In genomic region chr16:60640038-60640437, GRCh38 we compare ENCODE assay signal across 18 cellular contexts.
A peak's percentile ranks its signal among the peaks of the same experiment; 100 is the strongest.
DNase-seq lines count a peak whose midpoint lies in the region; ATAC-seq, FAIRE-seq and TF ChIP-seq lines count a peak whose summit lies in the region.
"Had no signal": no experiment of that assay in that cellular context is flagged by ENCODE, and none has a peak within 500 bp of the region (broad histone marks: within the 10 kb centered on the region; RNA-seq: fewer than 3 reads in every experiment).

No MANE protein-coding gene starts in this region.

- H3K9me3 ChIP-seq in neural cell (ENCODE audit: low read length) = no peaks in the 10 kb centered on the region
- H3K9me3 ChIP-seq: BLaER1 had no signal

- no peak overlapping the region for H3K4me3 ChIP-seq in neural cell (ENCODE audit: low read length)
- H3K4me3 ChIP-seq: BLaER1, GM23338 had no signal

- no peak overlapping the region for H3K27ac Mint-ChIP-seq in activated CD4-positive, alpha-beta T cell treated with anti-CD3 and anti-CD28 coated beads, Interleukin-2, amount 10 ng/mL, durations not matched to agents 7 days and 5 days
- H3K27ac Mint-ChIP-seq: B cell; CD4-positive, CD25-positive, alpha-beta regulatory T cell; CD8-positive, alpha-beta T cell; H9 had no signal

- TF ChIP-seq RAD21 in neural cell (conservative IDR thresholded peaks at IDR 0.05) = no peak

- FAIRE-seq in D721Med (lab: Jason Lieb, UNC) = no peak
- FAIRE-seq: GM12892 had no signal

- no peaks in the 10 kb centered on the region for H3K79me2 ChIP-seq in neural cell (replicated peaks; ENCODE audit: insufficient read depth, low read length)

- POLR2A ChIA-PET in activated CD4-positive, alpha-beta T cell treated with anti-CD3 and anti-CD28 coated beads, Interleukin-2, amount 10 ng/mL, durations not matched to agents 7 days and 5 days (lab: Charles Lee) = no interaction called here

- no peaks in the 10 kb centered on the region for H4K20me1 ChIP-seq in neural cell (ENCODE audit: insufficient read depth)
- H4K20me1 ChIP-seq: BLaER1 had no signal

- H3K36me3 ChIP-seq in neural cell (ENCODE audit: insufficient read depth, low read length) = no peaks in the 10 kb centered on the region
- H3K36me3 ChIP-seq: BLaER1 had no signal

- no peak overlapping the region for H3K4me2 ChIP-seq in neural cell (ENCODE audit: low read length)
- H3K4me2 ChIP-seq: BLaER1, GM23338 had no signal

- TF ChIP-seq EP300 in neural cell (conservative IDR thresholded peaks at IDR 0.05; ENCODE audit: poor library complexity, severe bottlenecking) = no peak

- peaks cover 24% of the 10 kb centered on the region for H3K27me3 ChIP-seq in neural cell (ENCODE audit: insufficient read depth, low read depth, low read length)
- H3K27me3 ChIP-seq: BLaER1 had no signal

- no peaks in the 10 kb centered on the region for H3K4me1 Mint-ChIP-seq in activated CD4-positive, alpha-beta T cell treated with anti-CD3 and anti-CD28 coated beads, Interleukin-2, amount 10 ng/mL, durations not matched to agents 7 days and 5 days
- H3K4me1 Mint-ChIP-seq: B cell had no signal

- no peak overlapping the region for H3K9ac ChIP-seq in neural cell (ENCODE audit: low read length)
- H3K9ac ChIP-seq: BLaER1 had no signal

- no peaks in the 10 kb centered on the region for H3K36me3 Mint-ChIP-seq in activated CD4-positive, alpha-beta T cell treated with anti-CD3 and anti-CD28 coated beads, Interleukin-2, amount 10 ng/mL, durations not matched to agents 7 days and 5 days (ENCODE audit: low read depth)
- H3K36me3 Mint-ChIP-seq: CD4-positive, CD25-positive, alpha-beta regulatory T cell; CD8-positive, alpha-beta T cell had no signal

- H3K4me3 Mint-ChIP-seq in activated CD4-positive, alpha-beta T cell treated with anti-CD3 and anti-CD28 coated beads, Interleukin-2, amount 10 ng/mL, durations not matched to agents 7 days and 5 days = no peak overlapping the region
- H3K4me3 Mint-ChIP-seq: B cell; CD8-positive, alpha-beta T cell; GM23338; H9 had no signal

- peak; percentile 11 for DNase-seq in D721Med (ENCODE audit: insufficient read length, low spot score)
- peak; percentile 53 for DNase-seq in NCI-H82 treated with DMSO at 0.1 percent for 48 hours (lab: John Stamatoyannopoulos, UW; ENCODE audit: unreplicated experiment)
- DNase-seq in activated CD4-positive, alpha-beta T cell treated with anti-CD3 and anti-CD28 coated beads, Interleukin-2, amount 10 ng/mL, durations not matched to agents 7 days and 5 days = no peak
- DNase-seq: Caco-2; CD4-positive, CD25-positive, alpha-beta regulatory T cell; CD8-positive, alpha-beta T cell; DMS53; DMS79 treated with DMSO at 0.1 percent for 48 hours; H9 had no signal

- CTCF ChIA-PET in activated CD4-positive, alpha-beta T cell treated with anti-CD3 and anti-CD28 coated beads, Interleukin-2, amount 10 ng/mL, durations not matched to agents 7 days and 5 days (lab: Charles Lee) = no interaction called here

- no peaks in the 10 kb centered on the region for H3F3A ChIP-seq in neural cell (ENCODE audit: insufficient read depth, low read length, poor library complexity, severe bottlenecking)

- H3K9me3 Mint-ChIP-seq in activated CD4-positive, alpha-beta T cell treated with anti-CD3 and anti-CD28 coated beads, Interleukin-2, amount 10 ng/mL, durations not matched to agents 7 days and 5 days = peaks cover 12% of the 10 kb centered on the region
- H3K9me3 Mint-ChIP-seq: GM23338, H9 had no signal

- TF ChIP-seq CTCF in D721Med (IDR thresholded peaks at IDR 0.05; ENCODE audit: insufficient read depth, missing control alignments) (no peak), neural cell (IDR thresholded peaks at IDR 0.05; ENCODE audit: poor library complexity, severe bottlenecking) (no peak)

- no peak for ATAC-seq in HG03432 (IDR thresholded peaks at IDR 0.05; ENCODE audit: unreplicated experiment)
- no peak for ATAC-seq in activated CD4-positive, CD25-positive, alpha-beta regulatory T cell treated with anti-CD3 and anti-CD28 coated beads, Interleukin-2, amount 50 U/mL, for 24 hours
- ATAC-seq: CD8-positive, alpha-beta T cell; GM23338; HCT116 had no signal

- H2AFZ ChIP-seq in neural cell (ENCODE audit: low read depth, low read length) = no peak overlapping the region
- H2AFZ ChIP-seq: GM23338 had no signal

- H3K27me3 Mint-ChIP-seq in activated CD4-positive, alpha-beta T cell treated with anti-CD3 and anti-CD28 coated beads, Interleukin-2, amount 10 ng/mL, durations not matched to agents 7 days and 5 days = no peaks in the 10 kb centered on the region
- H3K27me3 Mint-ChIP-seq: B cell; CD4-positive, CD25-positive, alpha-beta regulatory T cell had no signal

- H3K9me2 ChIP-seq in neural cell (ENCODE audit: insufficient read depth, low read length) = no peaks in the 10 kb centered on the region

- no peak overlapping the region for H3K27ac ChIP-seq in neural cell (ENCODE audit: low read length)
- H3K27ac ChIP-seq: BLaER1, C4-2B had no signal

TF ChIP-seq in neural cell, 6 proteins besides CTCF, POLR2A, EP300 and RAD21:
- no peak for TF ChIP-seq TAF1 (IDR thresholded peaks at IDR 0.05; ENCODE audit: low read depth)
- TF ChIP-seq MXI1 (conservative IDR thresholded peaks at IDR 0.05; ENCODE audit: poor library complexity, severe bottlenecking) = no peak
- no peak for TF ChIP-seq SMC3 (conservative IDR thresholded peaks at IDR 0.05; ENCODE audit: poor library complexity)
- TF ChIP-seq, protein P1, sequence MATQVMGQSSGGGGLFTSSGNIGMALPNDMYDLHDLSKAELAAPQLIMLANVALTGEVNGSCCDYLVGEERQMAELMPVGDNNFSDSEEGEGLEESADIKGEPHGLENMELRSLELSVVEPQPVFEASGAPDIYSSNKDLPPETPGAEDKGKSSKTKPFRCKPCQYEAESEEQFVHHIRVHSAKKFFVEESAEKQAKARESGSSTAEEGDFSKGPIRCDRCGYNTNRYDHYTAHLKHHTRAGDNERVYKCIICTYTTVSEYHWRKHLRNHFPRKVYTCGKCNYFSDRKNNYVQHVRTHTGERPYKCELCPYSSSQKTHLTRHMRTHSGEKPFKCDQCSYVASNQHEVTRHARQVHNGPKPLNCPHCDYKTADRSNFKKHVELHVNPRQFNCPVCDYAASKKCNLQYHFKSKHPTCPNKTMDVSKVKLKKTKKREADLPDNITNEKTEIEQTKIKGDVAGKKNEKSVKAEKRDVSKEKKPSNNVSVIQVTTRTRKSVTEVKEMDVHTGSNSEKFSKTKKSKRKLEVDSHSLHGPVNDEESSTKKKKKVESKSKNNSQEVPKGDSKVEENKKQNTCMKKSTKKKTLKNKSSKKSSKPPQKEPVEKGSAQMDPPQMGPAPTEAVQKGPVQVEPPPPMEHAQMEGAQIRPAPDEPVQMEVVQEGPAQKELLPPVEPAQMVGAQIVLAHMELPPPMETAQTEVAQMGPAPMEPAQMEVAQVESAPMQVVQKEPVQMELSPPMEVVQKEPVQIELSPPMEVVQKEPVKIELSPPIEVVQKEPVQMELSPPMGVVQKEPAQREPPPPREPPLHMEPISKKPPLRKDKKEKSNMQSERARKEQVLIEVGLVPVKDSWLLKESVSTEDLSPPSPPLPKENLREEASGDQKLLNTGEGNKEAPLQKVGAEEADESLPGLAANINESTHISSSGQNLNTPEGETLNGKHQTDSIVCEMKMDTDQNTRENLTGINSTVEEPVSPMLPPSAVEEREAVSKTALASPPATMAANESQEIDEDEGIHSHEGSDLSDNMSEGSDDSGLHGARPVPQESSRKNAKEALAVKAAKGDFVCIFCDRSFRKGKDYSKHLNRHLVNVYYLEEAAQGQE (IDR thresholded peaks at IDR 0.05; ENCODE audit: borderline replicate concordance) = no peak
- no peak for TF ChIP-seq EZH2 (IDR thresholded peaks at IDR 0.05; ENCODE audit: borderline replicate concordance, insufficient read depth, low read length, poor library complexity, severe bottlenecking)
- peak; percentile 62 for TF ChIP-seq POLR2AphosphoS5 (IDR thresholded peaks at IDR 0.05)
